9 cellular contexts compared by ENCODE assay signal in the genomic region with DNA sequence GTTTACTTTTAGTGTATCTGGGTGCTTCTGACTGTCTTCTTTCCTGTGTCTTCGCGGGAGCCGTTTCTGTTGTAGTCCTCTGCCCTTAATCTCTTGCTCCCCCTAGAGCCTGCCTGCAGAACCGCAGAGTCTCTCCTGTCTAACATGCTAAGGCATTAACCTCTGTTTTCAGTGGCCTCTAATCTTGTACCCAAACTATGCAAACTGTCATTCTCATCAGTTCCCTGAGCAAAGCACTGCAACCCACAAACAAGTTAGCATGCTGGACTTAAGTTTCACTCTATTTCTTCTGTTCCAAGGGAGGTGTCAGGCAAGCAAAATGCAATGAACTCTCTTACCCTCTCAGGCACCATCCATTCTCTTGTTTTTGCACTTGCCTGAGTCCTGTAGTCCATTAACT.
DNase-seq lines count a peak whose midpoint lies in the region; ATAC-seq, FAIRE-seq and TF ChIP-seq lines count a peak whose summit lies in the region.
"Had no signal": no experiment of that assay in that cellular context is flagged by ENCODE, and none has a peak within 500 bp of the region (broad histone marks: within the 10 kb centered on the region; RNA-seq: fewer than 3 reads in every experiment).

No MANE protein-coding gene starts in this region.

- H3K4me3 Mint-ChIP-seq in astrocyte (ENCODE audit: unreplicated experiment), result no peak overlapping the region
- H3K4me3 Mint-ChIP-seq: IgD-negative memory B cell had no signal

- H3K27me3 Mint-ChIP-seq in astrocyte (ENCODE audit: low read depth, unreplicated experiment), result no peaks in the 10 kb centered on the region
- H3K27me3 Mint-ChIP-seq: IgD-negative memory B cell had no signal

- H3K4me2 ChIP-seq in astrocyte (ENCODE audit: low read length), result peak overlapping the region; percentile 69

- no peak overlapping the region for H3K4me3 ChIP-seq in astrocyte (ENCODE audit: insufficient read depth, low read depth, low read length)
- peak overlapping the region in 1 of 3 donors; percentile 7 for H3K4me3 ChIP-seq in liver (ENCODE audit: low read depth in 1 of 3, low read length in 3 of 3)

- DNase-seq in COLO829 (ENCODE audit: low spot score) (peak; percentile 7), KBM-7 (peak; percentile 51), astrocyte (ENCODE audit: low read depth) (peak; percentile 10), posterior vena cava (ENCODE audit: low spot score) (no peak), NCI-H2081 treated with DMSO at 0.1 percent for 48 hours (lab: John Stamatoyannopoulos, UW) (no peak), COLO668 (lab: John Stamatoyannopoulos, UW; ENCODE audit: unreplicated experiment) (no peak)

- in situ Hi-C loops in KBM-7 (cut with MboI; ENCODE audit: low pct_unique_long_range_greater_than_20kb, low sequenced_read_pairs), result no loop called here

- H3K4me1 ChIP-seq in astrocyte (ENCODE audit: insufficient read depth, low read length), result no peaks in the 10 kb centered on the region
- H3K4me1 ChIP-seq in liver (ENCODE audit: control insufficient read depth in 4 of 4, insufficient read depth in 4 of 4, low read length in 3 of 4), result no peaks in the 10 kb centered on the region

- peaks cover 9% of the 10 kb centered on the region for H3K9me3 Mint-ChIP-seq in astrocyte (ENCODE audit: unreplicated experiment)

- 27% methylated on average over 4 of the region's 4 CpGs for whole genome bisulfite sequencing in liver

- no peak overlapping the region for H2AFZ ChIP-seq in astrocyte (ENCODE audit: low read depth, low read length)

- H3K4me1 Mint-ChIP-seq in astrocyte (ENCODE audit: low read depth, unreplicated experiment), result peaks cover 2% of the 10 kb centered on the region
- H3K4me1 Mint-ChIP-seq: IgD-negative memory B cell had no signal

- ATAC-seq in GM19324 (IDR thresholded peaks at IDR 0.05; ENCODE audit: low FRiP score, unreplicated experiment), result peak; percentile 88

- peak overlapping the region; percentile 25 for H3K9ac ChIP-seq in astrocyte (ENCODE audit: low read length)
- H3K9ac ChIP-seq in liver (ENCODE audit: low read depth in 1 of 2, low read length in 2 of 2), result no peak overlapping the region

- H3K9me3 ChIP-seq in astrocyte (ENCODE audit: insufficient read depth, low read depth, low read length) (no peaks in the 10 kb centered on the region), liver (ENCODE audit: control insufficient read depth in 4 of 4, low read length in 3 of 4) (no peaks in the 10 kb centered on the region)

- H3K36me3 ChIP-seq in astrocyte (ENCODE audit: insufficient read depth, low read length) (no peaks in the 10 kb centered on the region), liver (ENCODE audit: control insufficient read depth in 4 of 4, insufficient read depth in 3 of 4, low read depth in 1 of 4, low read length in 3 of 4) (no peaks in the 10 kb centered on the region)

- H3K27me3 ChIP-seq in astrocyte (ENCODE audit: insufficient read depth, low read length) (no peaks in the 10 kb centered on the region), liver (ENCODE audit: control insufficient read depth in 4 of 4, insufficient read depth in 4 of 4, low read length in 3 of 4) (no peaks in the 10 kb centered on the region)

- TF ChIP-seq CTCF in astrocyte (IDR thresholded peaks at IDR 0.05; ENCODE audit: insufficient read depth, low read depth, low read length), result peak; percentile 73
- TF ChIP-seq CTCF in liver (IDR thresholded peaks at IDR 0.05; ENCODE audit: low read depth, low read length, missing input control), result peak; percentile 63

- TF ChIP-seq RAD21 in liver (IDR thresholded peaks at IDR 0.05), result peak; percentile 78 to 82

- no peaks in the 10 kb centered on the region for H4K20me1 ChIP-seq in astrocyte (ENCODE audit: insufficient read depth, low read length)

- H3K27ac Mint-ChIP-seq in astrocyte (ENCODE audit: unreplicated experiment), result no peak overlapping the region
- H3K27ac Mint-ChIP-seq: IgD-negative memory B cell had no signal

- no peaks in the 10 kb centered on the region for H3K79me2 ChIP-seq in astrocyte (ENCODE audit: insufficient read depth, low read length)

- H3K36me3 Mint-ChIP-seq in astrocyte (ENCODE audit: low read depth, unreplicated experiment), result no peaks in the 10 kb centered on the region

- intact Hi-C loops in posterior vena cava (cut with DNase I), result no loop called here

- no peak for FAIRE-seq in astrocyte (lab: Jason Lieb, UNC)

- no peak overlapping the region for H3K27ac ChIP-seq in astrocyte (ENCODE audit: low read depth, low read length)
- H3K27ac ChIP-seq in liver (ENCODE audit: low read depth in 1 of 2, low read length in 2 of 2), result no peak overlapping the region

TF ChIP-seq in liver, 16 proteins besides CTCF, POLR2A, EP300 and RAD21:
- TF ChIP-seq HNF4A (conservative IDR thresholded peaks at IDR 0.05) (no peak), YY1 (IDR thresholded peaks at IDR 0.05) (no peak), NR2F2 (IDR thresholded peaks at IDR 0.05) (no peak), SP1 (IDR thresholded peaks at IDR 0.05) (no peak), MAX (IDR thresholded peaks at IDR 0.05) (no peak), JUND (IDR thresholded peaks at IDR 0.05) (no peak), EGR1 (IDR thresholded peaks at IDR 0.05; ENCODE audit: low read depth in 2 of 2) (no peak), FOXA2 (IDR thresholded peaks at IDR 0.05) (no peak), HNF4G (IDR thresholded peaks at IDR 0.05) (no peak), ATF3 (IDR thresholded peaks at IDR 0.05) (no peak), RXRA (IDR thresholded peaks at IDR 0.05) (no peak), FOXA1 (IDR thresholded peaks at IDR 0.05) (no peak)

Comparison
In these comparisons a context has a peak if more than half of its experiments do, and no peak if none do; other contexts are left out.
1. DNase-seq: peak in COLO829 (single experiment), KBM-7 (single experiment) and astrocyte (single experiment); none in posterior vena cava (single experiment), NCI-H2081 treated with DMSO at 0.1 percent for 48 hours (single experiment) and COLO668 (single experiment).